In the genomic region with DNA sequence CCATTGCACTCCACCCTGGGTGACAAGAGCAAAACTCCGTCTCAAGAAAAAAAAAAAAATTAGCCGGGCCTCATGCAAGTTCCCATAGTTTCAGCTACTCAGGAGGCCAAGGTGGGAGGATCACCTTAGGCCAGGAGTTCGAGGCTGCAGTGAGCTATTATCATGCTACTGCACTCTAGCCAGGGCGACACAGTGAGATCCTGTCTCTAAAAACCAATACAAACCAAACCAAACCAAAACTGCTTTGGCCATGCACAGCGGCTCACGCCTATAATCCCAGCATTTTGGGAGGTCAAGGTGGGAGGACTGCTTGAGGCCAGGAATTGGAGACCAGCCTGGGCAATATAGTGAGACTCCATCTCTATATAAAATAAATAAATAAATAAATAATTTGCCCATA, we compare ENCODE assay signal across 20 cellular contexts. TPM values are rescaled to one million over a fixed set of nuclear protein-coding genes. Genes with fewer than 3 reads are reported as not detected.
A peak's percentile ranks its signal among the peaks of the same experiment; 100 is the strongest.
DNase-seq lines count a peak whose midpoint lies in the region; ATAC-seq and TF ChIP-seq lines count a peak whose summit lies in the region.
"Had no signal": no experiment of that assay in that cellular context is flagged by ENCODE, and none has a peak within 500 bp of the region (broad histone marks: within the 10 kb centered on the region; RNA-seq: fewer than 3 reads in every experiment).

No MANE protein-coding gene starts in this region.

- intact Hi-C loops in psoas muscle (cut with DNase I): loop anchor here (5.0 kb wide), 4 partner anchors 65 to 315 kb away; a partner anchor contains a TSS
- intact Hi-C loops in spleen (cut with DNase I; ENCODE audit: low total_unique reads): no loop called here

- peaks cover 27% of the 10 kb centered on the region for H3K4me1 Mint-ChIP-seq in activated T-cell treated with anti-CD3 and anti-CD28 coated beads, Interleukin-2, amount 50 U/mL, for 72 hours (ENCODE audit: low read depth)
- H3K4me1 Mint-ChIP-seq in WTC11: no peaks in the 10 kb centered on the region
- H3K4me1 Mint-ChIP-seq: H9 had no signal

- H3K4me1 ChIP-seq in psoas muscle (peaks cover 20% of the 10 kb centered on the region), spleen (peaks cover 0 to 11% (median 6%) of the 10 kb centered on the region in 6 donors)
- H3K4me1 ChIP-seq: BLaER1, Caco-2 had no signal

- no peak for TF ChIP-seq POLR2A in spleen (IDR thresholded peaks at IDR 0.05)

- no peak overlapping the region for H3K4me3 Mint-ChIP-seq in activated T-cell treated with anti-CD3 and anti-CD28 coated beads, Interleukin-2, amount 50 U/mL, for 72 hours
- no peak overlapping the region for H3K4me3 Mint-ChIP-seq in WTC11
- H3K4me3 Mint-ChIP-seq: B cell; CD4-positive, CD25-positive, alpha-beta regulatory T cell; CD8-positive, alpha-beta T cell; H9; HFFc6 had no signal

- TF ChIP-seq CTCF in WTC11 (IDR thresholded peaks at IDR 0.05) (no peak), psoas muscle (IDR thresholded peaks at IDR 0.05) (no peak), spleen (IDR thresholded peaks at IDR 0.05 in 8 of 11, conservative IDR thresholded peaks at IDR 0.05 in 3 of 11) (no peak)

- no peak overlapping the region for H3K4me3 ChIP-seq in psoas muscle
- H3K4me3 ChIP-seq in spleen: no peak overlapping the region
- H3K4me3 ChIP-seq: BLaER1, GM23248 had no signal

- no peak for ATAC-seq in activated T-cell treated with anti-CD3 and anti-CD28 coated beads, Interleukin-2, amount 50 U/mL, for 72 hours (replicated peaks in 1 of 2)
- ATAC-seq in WTC11: no peak
- no peak for ATAC-seq in psoas muscle
- ATAC-seq in HG02973 (IDR thresholded peaks at IDR 0.05; ENCODE audit: unreplicated experiment): no peak
- ATAC-seq: CD8-positive, alpha-beta T cell had no signal

- H3K9me3 ChIP-seq in psoas muscle: no peaks in the 10 kb centered on the region
- H3K9me3 ChIP-seq in spleen: no peaks in the 10 kb centered on the region
- H3K9me3 ChIP-seq: BLaER1, Caco-2 had no signal

- 95 to 98% (median 97%) methylated on average over 6 of the region's 6 CpGs for WGBS in psoas muscle, 3 donors
- WGBS in spleen, 5 donors: 88 to 98% (median 94%) methylated on average over 6 of the region's 6 CpGs

- no peaks in the 10 kb centered on the region for H3K36me3 Mint-ChIP-seq in activated T-cell treated with anti-CD3 and anti-CD28 coated beads, Interleukin-2, amount 50 U/mL, for 72 hours (ENCODE audit: insufficient read depth in 2 of 2)
- no peaks in the 10 kb centered on the region for H3K36me3 Mint-ChIP-seq in WTC11
- H3K36me3 Mint-ChIP-seq: CD4-positive, CD25-positive, alpha-beta regulatory T cell; CD8-positive, alpha-beta T cell had no signal

- H3K27me3 ChIP-seq in psoas muscle (ENCODE audit: insufficient read depth in 3 of 3, low read length in 2 of 3): no peaks in the 10 kb centered on the region
- no peaks in the 10 kb centered on the region for H3K27me3 ChIP-seq in spleen (replicated peaks in 1 of 7)
- H3K27me3 ChIP-seq: BLaER1 had no signal

- peak; percentile 5 for DNase-seq in activated T-cell treated with anti-CD3 and anti-CD28 coated beads, Interleukin-2, amount 50 U/mL, for 1 hour
- no peak for DNase-seq in activated T-cell treated with anti-CD3 and anti-CD28 coated beads, Interleukin-2, amount 50 U/mL, for 72 hours
- DNase-seq in WTC11 (ENCODE audit: low spot score) (no peak), psoas muscle (no peak), spleen (peak; percentile 21), NCI-H82 treated with DMSO at 0.1 percent for 48 hours (lab: John Stamatoyannopoulos, UW; ENCODE audit: unreplicated experiment) (no peak), LoVo (ENCODE audit: low spot score) (no peak)
- DNase-seq: Caco-2; CD4-positive, CD25-positive, alpha-beta regulatory T cell; CD8-positive, alpha-beta T cell; DMS153; DND-41; GM23248; H9; HFFc6 had no signal

- no peaks in the 10 kb centered on the region for H3K27me3 Mint-ChIP-seq in activated T-cell treated with anti-CD3 and anti-CD28 coated beads, Interleukin-2, amount 50 U/mL, for 72 hours (ENCODE audit: low read depth)
- no peaks in the 10 kb centered on the region for H3K27me3 Mint-ChIP-seq in WTC11 (ENCODE audit: low read depth)
- H3K27me3 Mint-ChIP-seq: B cell had no signal

- no peak overlapping the region for H3K27ac Mint-ChIP-seq in activated T-cell treated with anti-CD3 and anti-CD28 coated beads, Interleukin-2, amount 50 U/mL, for 72 hours
- no peak overlapping the region for H3K27ac Mint-ChIP-seq in WTC11
- H3K27ac Mint-ChIP-seq: B cell; CD4-positive, CD25-positive, alpha-beta regulatory T cell; CD8-positive, alpha-beta T cell; H9; HFFc6 had no signal

- no peaks in the 10 kb centered on the region for H3K9me3 Mint-ChIP-seq in activated T-cell treated with anti-CD3 and anti-CD28 coated beads, Interleukin-2, amount 50 U/mL, for 72 hours
- no peaks in the 10 kb centered on the region for H3K9me3 Mint-ChIP-seq in WTC11
- H3K9me3 Mint-ChIP-seq: CD4-positive, CD25-positive, alpha-beta regulatory T cell; CD8-positive, alpha-beta T cell; H9; HFFc6 had no signal

- CTCF ChIA-PET in WTC11 (lab: Charles Lee): interaction anchor here (1.2 to 1.7 kb wide), 4 partner anchors 121 to 622 kb away, joined by 3 to 4 read pairs (median 4); a partner anchor contains a TSS

- POLR2A ChIA-PET in WTC11 (lab: Charles Lee): interaction anchor here (1.5 kb wide), 1 partner anchor 187 kb away, joined by 4 read pairs; a partner anchor contains a TSS

- H3K27ac ChIP-seq in psoas muscle (peak overlapping the region; percentile 76), spleen (no peak overlapping the region)
- H3K27ac ChIP-seq: 22Rv1, BLaER1, C4-2B, GM23248 had no signal

- H3K36me3 ChIP-seq in psoas muscle (ENCODE audit: insufficient read depth in 1 of 2, low read depth in 1 of 2): no peaks in the 10 kb centered on the region
- no peaks in the 10 kb centered on the region for H3K36me3 ChIP-seq in spleen
- H3K36me3 ChIP-seq: BLaER1 had no signal

TF ChIP-seq in WTC11, 78 proteins besides CTCF, POLR2A, EP300 and RAD21:
- no peak for TF ChIP-seq RORB (CRISPR knock-in tag; IDR thresholded peaks at IDR 0.05)
- TF ChIP-seq SOX15 (CRISPR knock-in tag; IDR thresholded peaks at IDR 0.05): no peak
- TF ChIP-seq FOXK1 (CRISPR knock-in tag; IDR thresholded peaks at IDR 0.05): no peak
- TF ChIP-seq NFATC4 (CRISPR knock-in tag; IDR thresholded peaks at IDR 0.05): no peak
- TF ChIP-seq, protein P1, sequence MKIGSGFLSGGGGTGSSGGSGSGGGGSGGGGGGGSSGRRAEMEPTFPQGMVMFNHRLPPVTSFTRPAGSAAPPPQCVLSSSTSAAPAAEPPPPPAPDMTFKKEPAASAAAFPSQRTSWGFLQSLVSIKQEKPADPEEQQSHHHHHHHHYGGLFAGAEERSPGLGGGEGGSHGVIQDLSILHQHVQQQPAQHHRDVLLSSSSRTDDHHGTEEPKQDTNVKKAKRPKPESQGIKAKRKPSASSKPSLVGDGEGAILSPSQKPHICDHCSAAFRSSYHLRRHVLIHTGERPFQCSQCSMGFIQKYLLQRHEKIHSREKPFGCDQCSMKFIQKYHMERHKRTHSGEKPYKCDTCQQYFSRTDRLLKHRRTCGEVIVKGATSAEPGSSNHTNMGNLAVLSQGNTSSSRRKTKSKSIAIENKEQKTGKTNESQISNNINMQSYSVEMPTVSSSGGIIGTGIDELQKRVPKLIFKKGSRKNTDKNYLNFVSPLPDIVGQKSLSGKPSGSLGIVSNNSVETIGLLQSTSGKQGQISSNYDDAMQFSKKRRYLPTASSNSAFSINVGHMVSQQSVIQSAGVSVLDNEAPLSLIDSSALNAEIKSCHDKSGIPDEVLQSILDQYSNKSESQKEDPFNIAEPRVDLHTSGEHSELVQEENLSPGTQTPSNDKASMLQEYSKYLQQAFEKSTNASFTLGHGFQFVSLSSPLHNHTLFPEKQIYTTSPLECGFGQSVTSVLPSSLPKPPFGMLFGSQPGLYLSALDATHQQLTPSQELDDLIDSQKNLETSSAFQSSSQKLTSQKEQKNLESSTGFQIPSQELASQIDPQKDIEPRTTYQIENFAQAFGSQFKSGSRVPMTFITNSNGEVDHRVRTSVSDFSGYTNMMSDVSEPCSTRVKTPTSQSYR (CRISPR knock-in tag; IDR thresholded peaks at IDR 0.05): no peak
- no peak for TF ChIP-seq HMGA2 (CRISPR knock-in tag; IDR thresholded peaks at IDR 0.05)
- TF ChIP-seq, protein P2, sequence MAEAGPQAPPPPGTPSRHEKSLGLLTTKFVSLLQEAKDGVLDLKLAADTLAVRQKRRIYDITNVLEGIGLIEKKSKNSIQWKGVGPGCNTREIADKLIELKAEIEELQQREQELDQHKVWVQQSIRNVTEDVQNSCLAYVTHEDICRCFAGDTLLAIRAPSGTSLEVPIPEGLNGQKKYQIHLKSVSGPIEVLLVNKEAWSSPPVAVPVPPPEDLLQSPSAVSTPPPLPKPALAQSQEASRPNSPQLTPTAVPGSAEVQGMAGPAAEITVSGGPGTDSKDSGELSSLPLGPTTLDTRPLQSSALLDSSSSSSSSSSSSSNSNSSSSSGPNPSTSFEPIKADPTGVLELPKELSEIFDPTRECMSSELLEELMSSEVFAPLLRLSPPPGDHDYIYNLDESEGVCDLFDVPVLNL (CRISPR knock-in tag; IDR thresholded peaks at IDR 0.05; ENCODE audit: borderline replicate concordance, low read depth): no peak
- TF ChIP-seq GTF2I (CRISPR knock-in tag; conservative IDR thresholded peaks at IDR 0.05): 0 out of 2 replicates have a peak, but pooled peaks have one; percentile 14
- TF ChIP-seq ZNF121 (CRISPR knock-in tag; IDR thresholded peaks at IDR 0.05): peak; percentile 34; the same call in 1 of the 2 replicates
TF ChIP-seq in WTC11: peak in this region for 2.

RNA-seq across cellular contexts. Expression of a gene that starts 19.1 kb away (rescaled TPM):
- 100 to 1,000 TPM; 118 to 137 TPM for total RNA-seq in activated T-cell treated with anti-CD3 and anti-CD28 coated beads, Interleukin-2, amount 50 U/mL, for 72 hours
- total RNA-seq in WTC11 (2021): 72.4 to 91.3 TPM (median 74.5 TPM) in 3 replicates
- total RNA-seq in psoas muscle: 10 to 100 TPM; 46.5 to 74.3 (median 56.6) TPM
- 100 to 1,000 TPM in 1 of 3 donors, 10 to 100 TPM in 2; 48.8 to 116 (median 48.9) TPM for polyA plus RNA-seq in psoas muscle
- total RNA-seq in spleen: 10 to 100 TPM; 28.4 to 74.7 (median 40.3) TPM
- polyA plus RNA-seq in spleen: 10 to 100 TPM; 45.4 to 60.9 (median 48.2) TPM

RNA-seq across cellular contexts. Expression of a gene that starts 37.9 kb away (rescaled TPM):
- 10 to 100 TPM; 67.6 to 82.1 TPM for total RNA-seq in activated T-cell treated with anti-CD3 and anti-CD28 coated beads, Interleukin-2, amount 50 U/mL, for 72 hours
- total RNA-seq in WTC11 (2021): 68.5 to 87.3 TPM (median 77.1 TPM) in 3 replicates
- total RNA-seq in psoas muscle: 10 to 100 TPM; 38.0 to 50.5 (median 42.7) TPM
- polyA plus RNA-seq in psoas muscle: 10 to 100 TPM; 25.0 to 68.4 (median 35.1) TPM
- 10 to 100 TPM; 33.6 to 48.3 (median 44.3) TPM for total RNA-seq in spleen
- 10 to 100 TPM; 18.2 to 30.9 (median 25.9) TPM for polyA plus RNA-seq in spleen

Comparison
In these comparisons a context has a peak if more than half of its experiments do, and no peak if none do; other contexts are left out.
1. DNase-seq: peak in activated T-cell treated with anti-CD3 and anti-CD28 coated beads, Interleukin-2, amount 50 U/mL, for 1 hour (single experiment) and spleen (single experiment); none in activated T-cell treated with anti-CD3 and anti-CD28 coated beads, Interleukin-2, amount 50 U/mL, for 72 hours (0 of 2), WTC11 (single experiment), psoas muscle (0 of 2), NCI-H82 treated with DMSO at 0.1 percent for 48 hours (single experiment) and LoVo (single experiment).